In the genomic region with DNA sequence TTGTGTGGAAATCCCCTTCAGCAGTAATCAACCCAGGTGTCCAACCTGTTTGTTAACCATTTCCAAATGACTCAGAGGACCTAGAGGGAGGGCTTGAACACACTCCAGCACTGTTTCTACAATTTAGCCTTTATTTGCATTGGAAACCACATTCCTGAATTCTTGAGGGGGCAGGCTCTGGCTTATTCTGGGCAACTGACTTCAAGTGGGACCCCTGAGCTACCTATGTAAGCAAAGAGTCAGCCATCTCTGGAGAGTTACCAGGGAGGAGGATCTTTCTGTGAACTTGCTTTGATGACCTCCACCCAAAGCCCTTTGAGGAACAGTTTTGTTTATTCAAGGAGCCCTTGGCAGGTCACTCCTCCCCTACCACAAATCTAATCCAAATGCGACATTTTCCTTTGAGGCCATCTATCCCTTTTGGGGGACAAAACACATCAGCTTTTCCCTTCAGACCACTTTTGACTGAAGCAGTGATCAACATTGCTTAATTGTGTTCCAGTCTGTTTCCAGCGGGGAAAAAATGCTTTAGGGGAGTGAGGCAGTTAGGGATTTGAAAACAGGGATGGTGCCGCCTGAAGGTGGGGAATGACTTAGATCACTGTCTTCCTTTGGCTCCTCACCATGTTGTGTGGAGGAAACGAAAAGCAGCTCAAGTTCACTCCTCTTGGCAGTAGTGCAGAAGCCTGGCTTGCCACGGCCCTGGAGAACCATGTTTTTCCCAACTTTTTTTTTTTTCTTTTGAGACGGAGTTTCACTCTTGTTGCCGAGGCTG, we compare ENCODE assay signal across 8 cellular contexts. TPM values are rescaled to one million over a fixed set of nuclear protein-coding genes. Genes with fewer than 3 reads are reported as not detected.
A peak's percentile ranks its signal among the peaks of the same experiment; 100 is the strongest.
DNase-seq lines count a peak whose midpoint lies in the region; ATAC-seq and FAIRE-seq lines count a peak whose summit lies in the region.

No MANE protein-coding gene starts in this region.

- H3K27ac Mint-ChIP-seq in activated naive CD4-positive, alpha-beta T cell treated with anti-CD3 and anti-CD28 coated beads, Interleukin-2, amount 50 U/mL, for 72 hours, result peak overlapping the region; percentile 96 to 100
- peak overlapping the region; percentile 99 for H3K27ac Mint-ChIP-seq in stimulated activated effector memory CD8-positive, alpha-beta T cell treated with anti-CD3 and anti-CD28 coated beads, Interleukin-12 subunit alpha, Interleukin-12 subunit beta, amount 100 ng/mL, for 72 hours

- intact Hi-C loops in left ventricle myocardium superior (cut with micrococcal nuclease), result no loop called here

- H3K4me1 Mint-ChIP-seq in stimulated activated effector memory CD8-positive, alpha-beta T cell treated with anti-CD3 and anti-CD28 coated beads, Interleukin-12 subunit alpha, Interleukin-12 subunit beta, amount 100 ng/mL, for 72 hours, result peaks cover 58% of the 10 kb centered on the region

- H3K36me3 Mint-ChIP-seq in activated naive CD4-positive, alpha-beta T cell treated with anti-CD3 and anti-CD28 coated beads, Interleukin-2, amount 50 U/mL, for 72 hours, result peaks cover 18 to 29% of the 10 kb centered on the region in 2 donors
- H3K36me3 Mint-ChIP-seq in stimulated activated effector memory CD8-positive, alpha-beta T cell treated with anti-CD3 and anti-CD28 coated beads, Interleukin-12 subunit alpha, Interleukin-12 subunit beta, amount 100 ng/mL, for 72 hours, result peaks cover 60% of the 10 kb centered on the region

- FAIRE-seq in G401.6 (lab: Jason Lieb, UNC), result peak; percentile 98

- H3K9me3 Mint-ChIP-seq in activated naive CD4-positive, alpha-beta T cell treated with anti-CD3 and anti-CD28 coated beads, Interleukin-2, amount 50 U/mL, for 72 hours, result no peaks in the 10 kb centered on the region
- H3K9me3 Mint-ChIP-seq in stimulated activated effector memory CD8-positive, alpha-beta T cell treated with anti-CD3 and anti-CD28 coated beads, Interleukin-12 subunit alpha, Interleukin-12 subunit beta, amount 100 ng/mL, for 72 hours, result no peaks in the 10 kb centered on the region

- H3K4me3 Mint-ChIP-seq in stimulated activated effector memory CD8-positive, alpha-beta T cell treated with anti-CD3 and anti-CD28 coated beads, Interleukin-12 subunit alpha, Interleukin-12 subunit beta, amount 100 ng/mL, for 72 hours, result peak overlapping the region; percentile 90

- ATAC-seq in GM21576 (IDR thresholded peaks at IDR 0.05; ENCODE audit: unreplicated experiment), result peak; percentile 47
- ATAC-seq in activated naive CD4-positive, alpha-beta T cell treated with anti-CD3 and anti-CD28 coated beads, Interleukin-2, amount 50 U/mL, for 72 hours, result peak; percentile 41 to 56
- peak; percentile 58 for ATAC-seq in left ventricle myocardium superior
- ATAC-seq in stimulated activated effector memory CD8-positive, alpha-beta T cell treated with anti-CD3 and anti-CD28 coated beads, Interleukin-12 subunit alpha, Interleukin-12 subunit beta, amount 100 ng/mL, for 72 hours, result peak; percentile 53
- ATAC-seq in HG03521 (IDR thresholded peaks at IDR 0.05; ENCODE audit: unreplicated experiment), result no peak

- DNase-seq in NCI-H1436 (lab: John Stamatoyannopoulos, UW) (peak; percentile 40), left ventricle myocardium superior (peak; percentile 57)
- DNase-seq in activated naive CD4-positive, alpha-beta T cell treated with anti-CD3 and anti-CD28 coated beads, Interleukin-2, amount 50 U/mL, for 72 hours (ENCODE audit: low spot score in 2 of 2), result no peak
- DNase-seq in stimulated activated effector memory CD8-positive, alpha-beta T cell treated with anti-CD3 and anti-CD28 coated beads, Interleukin-12 subunit alpha, Interleukin-12 subunit beta, amount 100 ng/mL, for 72 hours (ENCODE audit: low spot score in 2 of 2), result peak in 1 of 2 donors; percentile 66
- DNase-seq in activated CD4-positive, alpha-beta T cell treated with anti-CD3 and anti-CD28 coated beads, Interleukin-2, amount 50 U/mL, for 1 hour, result no peak

RNA-seq across cellular contexts. Expression of a gene that starts 46.2 kb away (rescaled TPM):
- total RNA-seq in activated naive CD4-positive, alpha-beta T cell treated with anti-CD3 and anti-CD28 coated beads, Interleukin-2, amount 50 U/mL, for 72 hours, result 10 to 100 TPM; 13.8 to 27.6 TPM
- 6.6 TPM for total RNA-seq in left ventricle myocardium superior

RNA-seq across cellular contexts. Expression of a gene that starts 46.3 kb away (rescaled TPM):
- 10 to 100 TPM; 66.9 to 71.5 TPM for total RNA-seq in activated naive CD4-positive, alpha-beta T cell treated with anti-CD3 and anti-CD28 coated beads, Interleukin-2, amount 50 U/mL, for 72 hours
- total RNA-seq in left ventricle myocardium superior, result 23.4 TPM

Comparison
In these comparisons a context has a peak if more than half of its experiments do, and no peak if none do; other contexts are left out.
1. DNase-seq: peak in NCI-H1436 (single experiment) and left ventricle myocardium superior (single experiment); none in activated naive CD4-positive, alpha-beta T cell treated with anti-CD3 and anti-CD28 coated beads, Interleukin-2, amount 50 U/mL, for 72 hours (0 of 2) and activated CD4-positive, alpha-beta T cell treated with anti-CD3 and anti-CD28 coated beads, Interleukin-2, amount 50 U/mL, for 1 hour (single experiment).